Comparison of ENCODE assay signal across 15 cellular contexts in the genomic region with DNA sequence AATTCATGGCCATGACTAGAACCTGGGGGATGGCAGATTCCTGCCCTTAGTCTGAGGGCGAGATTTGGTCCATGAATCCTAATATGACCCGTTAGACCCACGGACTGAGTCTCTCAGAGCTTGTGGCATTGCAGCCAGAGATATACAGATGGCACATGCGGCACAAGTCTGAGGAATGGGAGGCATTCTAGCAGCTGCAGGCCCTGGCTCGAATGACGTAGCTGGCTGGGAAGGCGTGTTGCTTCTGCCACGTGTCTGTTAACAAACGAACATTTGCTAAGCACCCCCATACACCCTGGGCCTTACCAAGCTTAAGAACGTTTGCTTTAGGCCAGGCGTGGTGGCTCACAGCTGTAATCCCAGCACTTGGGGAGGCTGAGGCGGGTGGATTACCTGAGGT.
DNase-seq lines count a peak whose midpoint lies in the region; TF ChIP-seq lines count a peak whose summit lies in the region.
"Had no signal": no experiment of that assay in that cellular context is flagged by ENCODE, and none has a peak within 500 bp of the region (broad histone marks: within the 10 kb centered on the region; RNA-seq: fewer than 3 reads in every experiment).

No MANE protein-coding gene starts in this region.

- no peaks in the 10 kb centered on the region for H3K36me3 ChIP-seq in neuronal stem cell (replicated peaks in 1 of 2; ENCODE audit: control insufficient read depth in 2 of 2, insufficient read depth in 2 of 2, low read length in 2 of 2)
- H3K36me3 ChIP-seq: BE2C had no signal

- no peak overlapping the region for H4K91ac ChIP-seq in neuronal stem cell (ENCODE audit: low read depth, low read length, poor library complexity)

- H2BK15ac ChIP-seq in neuronal stem cell (ENCODE audit: low read length), result no peak overlapping the region

- no peak overlapping the region for H2BK12ac ChIP-seq in neuronal stem cell (ENCODE audit: low read length)

- no peak overlapping the region for H3K4me2 ChIP-seq in neuronal stem cell (ENCODE audit: insufficient read depth, low read length, poor library complexity, severe bottlenecking)
- H3K4me2 ChIP-seq: A549 had no signal

- no peak overlapping the region for H2BK120ac ChIP-seq in neuronal stem cell (ENCODE audit: low read depth, low read length)

- H3K9ac ChIP-seq in neuronal stem cell (ENCODE audit: low read depth, low read length, poor library complexity), result no peak overlapping the region

- intact Hi-C loops in dorsolateral prefrontal cortex (cut with DNase I), result loop anchor here in 1 of 2 donors (5.0 kb wide), 1 partner anchor 77 kb away; no protein-coding TSS in a partner anchor

- H2BK5ac ChIP-seq in neuronal stem cell (ENCODE audit: low read length), result no peak overlapping the region

- H3K27ac ChIP-seq in angular gyrus (ENCODE audit: low read depth, low read length), result peak overlapping the region; percentile 57
- H3K27ac ChIP-seq in dorsolateral prefrontal cortex, result peak overlapping the region in 51 of 59 donors; percentile 41 to 99 (median 95)
- H3K27ac ChIP-seq in neuronal stem cell (replicated peaks; ENCODE audit: low read length), result no peak overlapping the region
- peak overlapping the region; percentile 98 for H3K27ac ChIP-seq in temporal lobe (ENCODE audit: low read depth, low read length)
- H3K27ac ChIP-seq: A549, C4-2B had no signal

- no peaks in the 10 kb centered on the region for H3K9me3 ChIP-seq in neuronal stem cell (replicated peaks in 1 of 2; ENCODE audit: control insufficient read depth in 2 of 2, insufficient read depth in 1 of 2, low read depth in 1 of 2, low read length in 2 of 2)
- H3K9me3 ChIP-seq: A549, BE2C, Caco-2 had no signal

- H3K27me3 ChIP-seq in dorsolateral prefrontal cortex (no peaks in the 10 kb centered on the region), neuronal stem cell (ENCODE audit: control insufficient read depth in 3 of 3, insufficient read depth in 3 of 3, low read depth in 1 of 3, low read length in 3 of 3) (no peaks in the 10 kb centered on the region)
- H3K27me3 ChIP-seq: BE2C had no signal

- no peak overlapping the region for H3K4me3 ChIP-seq in dorsolateral prefrontal cortex
- no peak overlapping the region for H3K4me3 ChIP-seq in neuronal stem cell (ENCODE audit: low read length in 2 of 2)
- H3K4me3 ChIP-seq: A549, GM12878 had no signal

- no CpG with 5 or more reads among the region's 12 CpGs for WGBS in neuronal stem cell (ENCODE audit: extremely low coverage in 2 of 2, insufficient read length in 2 of 2, insufficient replicate concordance in 1 of 2), 2 donors

- TF ChIP-seq CTCF in dorsolateral prefrontal cortex (IDR thresholded peaks at IDR 0.05 in 54 of 56, conservative IDR thresholded peaks at IDR 0.05 in 2 of 56; ENCODE audit: low read depth in 1 of 56, partially characterized antibody in 56 of 56), result no peak

- H4K8ac ChIP-seq in neuronal stem cell (ENCODE audit: low read depth, low read length), result no peak overlapping the region

- peaks cover 3 to 8% of the 10 kb centered on the region in 2 donors for H3K4me1 ChIP-seq in neuronal stem cell (ENCODE audit: control insufficient read depth in 2 of 2, insufficient read depth in 1 of 2, low read depth in 1 of 2, low read length in 2 of 2)
- H3K4me1 ChIP-seq: A549, BE2C had no signal

- peak overlapping the region; percentile 16 for H3K23ac ChIP-seq in neuronal stem cell (ENCODE audit: low read depth, low read length, poor library complexity)

- no peak overlapping the region for H3K4ac ChIP-seq in neuronal stem cell (ENCODE audit: low read length)

- no peak for DNase-seq in dorsolateral prefrontal cortex
- no peak for DNase-seq in neuronal stem cell (ENCODE audit: low spot score)
- DNase-seq in NCI-H1930 (lab: John Stamatoyannopoulos, UW), result no peak
- no peak for DNase-seq in mucosa of gallbladder (ENCODE audit: low spot score)
- no peak for DNase-seq in NCI-H2196 (lab: John Stamatoyannopoulos, UW; ENCODE audit: unreplicated experiment)
- DNase-seq: BE2C; Caco-2; CD8-positive, alpha-beta T cell; DMS53; GF-D8 had no signal

- no peak overlapping the region for H2AK5ac ChIP-seq in neuronal stem cell (ENCODE audit: low read depth, low read length)

- no peak overlapping the region for H3K14ac ChIP-seq in neuronal stem cell (ENCODE audit: low read length)

- H3K18ac ChIP-seq in neuronal stem cell (ENCODE audit: low read length), result peak overlapping the region; percentile 16

- H2AFZ ChIP-seq in neuronal stem cell (ENCODE audit: low read length), result no peak overlapping the region

- no peaks in the 10 kb centered on the region for H3K79me1 ChIP-seq in neuronal stem cell (ENCODE audit: low read depth, low read length)
